In genomic region chr1:40697436-40697835, GRCh38 we compare ENCODE assay signal across 12 cellular contexts.
"Had no signal": no experiment of that assay in that cellular context is flagged by ENCODE, and none has a peak within 500 bp of the region (broad histone marks: within the 10 kb centered on the region; RNA-seq: fewer than 3 reads in every experiment).

No MANE protein-coding gene starts in this region.

- H3K4me3 Mint-ChIP-seq: nephron; stimulated activated naive CD8-positive, alpha-beta T cell treated with anti-CD3 and anti-CD28 coated beads, Interleukin-15, Interleukin-2, amounts not matched to agents 100 ng/mL and 50 ng/mL, for 24 hours had no signal

- H3K36me3 ChIP-seq: upper lobe of right lung had no signal

- H3K4me3 ChIP-seq: heart left ventricle, upper lobe of right lung had no signal

- H3K27ac ChIP-seq: foreskin keratinocyte, heart left ventricle, upper lobe of right lung had no signal

- H3K9me3 ChIP-seq: heart left ventricle, spleen, upper lobe of right lung had no signal

- H3K27ac Mint-ChIP-seq: stimulated activated naive CD8-positive, alpha-beta T cell treated with anti-CD3 and anti-CD28 coated beads, Interleukin-15, Interleukin-2, amounts not matched to agents 100 ng/mL and 50 ng/mL, for 24 hours had no signal

- H3K27me3 ChIP-seq: foreskin keratinocyte, heart left ventricle, spleen, upper lobe of right lung had no signal

- H3K27me3 Mint-ChIP-seq: stimulated activated naive CD8-positive, alpha-beta T cell treated with anti-CD3 and anti-CD28 coated beads, Interleukin-15, Interleukin-2, amounts not matched to agents 100 ng/mL and 50 ng/mL, for 24 hours had no signal

- ATAC-seq: foreskin keratinocyte, heart left ventricle, sciatic nerve had no signal

- DNase-seq: activated CD4-positive, alpha-beta T cell treated with anti-CD3 and anti-CD28 coated beads for 4 hours; activated gamma-delta T cell; foreskin keratinocyte; heart left ventricle; mammary epithelial cell; spleen; stimulated activated CD4-positive, alpha-beta T cell treated with anti-CD3 and anti-CD28 coated beads, Interleukin-1b, Interleukin-23, amount 100 ng/mL, for 48 hours; T-helper 9 cell; upper lobe of right lung had no signal

- H3K9me3 Mint-ChIP-seq: nephron; stimulated activated naive CD8-positive, alpha-beta T cell treated with anti-CD3 and anti-CD28 coated beads, Interleukin-15, Interleukin-2, amounts not matched to agents 100 ng/mL and 50 ng/mL, for 24 hours had no signal
